Comparison of ENCODE assay signal across 8 cellular contexts in the genomic region with DNA sequence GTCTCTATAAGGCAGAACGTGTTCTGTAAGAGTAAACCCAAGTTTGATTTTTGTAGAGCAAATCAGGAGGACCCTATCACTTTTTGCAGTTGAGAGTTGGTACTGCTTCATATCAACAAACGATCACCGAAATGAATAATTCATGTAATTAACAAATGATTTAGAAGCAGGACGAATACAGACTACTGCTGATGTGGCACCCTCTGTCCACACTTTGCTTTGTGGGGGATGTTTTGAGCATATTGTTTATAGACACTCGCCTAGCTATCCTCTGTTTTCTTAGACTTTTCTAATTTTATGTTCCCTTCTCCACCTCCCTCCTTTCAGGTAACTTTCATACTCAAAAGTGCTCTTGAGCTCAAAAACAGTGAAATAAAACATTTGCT. TPM values are rescaled to one million over a fixed set of nuclear protein-coding genes. Genes with fewer than 3 reads are reported as not detected.
DNase-seq lines count a peak whose midpoint lies in the region; ATAC-seq and TF ChIP-seq lines count a peak whose summit lies in the region.

No MANE protein-coding gene starts in this region.

- H3K4me3 Mint-ChIP-seq in progenitor cell of endocrine pancreas (ENCODE audit: low read depth): peak overlapping the region; percentile 99

- peak overlapping the region; percentile 78 for H3K4me3 ChIP-seq in GM12875 (ENCODE audit: low read depth, low read length)
- H3K4me3 ChIP-seq in esophagus squamous epithelium: peak overlapping the region; percentile 97 to 98 (median 98)

- peak overlapping the region; percentile 96 for H3K27ac Mint-ChIP-seq in progenitor cell of endocrine pancreas

- peak overlapping the region; percentile 99 to 100 (median 100) for H3K27ac ChIP-seq in esophagus squamous epithelium

- WGBS in esophagus squamous epithelium, 2 donors: 2% methylated on average over 5 of the region's 5 CpGs

- H3K27me3 ChIP-seq in esophagus squamous epithelium: no peaks in the 10 kb centered on the region

- no peaks in the 10 kb centered on the region for H3K9me3 ChIP-seq in esophagus squamous epithelium

- H3K9me3 Mint-ChIP-seq in progenitor cell of endocrine pancreas (ENCODE audit: low read depth): no peaks in the 10 kb centered on the region

- TF ChIP-seq CTCF in GM12875 (IDR thresholded peaks at IDR 0.05; ENCODE audit: borderline replicate concordance, insufficient read depth, low read depth, low read length) (no peak), esophagus squamous epithelium (IDR thresholded peaks at IDR 0.05) (no peak), progenitor cell of endocrine pancreas (IDR thresholded peaks at IDR 0.05; ENCODE audit: unreplicated experiment) (no peak)

- no peaks in the 10 kb centered on the region for H3K27me3 Mint-ChIP-seq in progenitor cell of endocrine pancreas

- peaks cover 6 to 64% (median 38%) of the 10 kb centered on the region in 3 donors for H3K4me1 ChIP-seq in esophagus squamous epithelium

- DNase-seq in RPMI7951 (ENCODE audit: low read depth) (peak; percentile 7), esophagus squamous epithelium (lab: John Stamatoyannopoulos, UW) (no peak), progenitor cell of endocrine pancreas (ENCODE audit: low spot score, unreplicated experiment) (no peak), middle frontal gyrus (ENCODE audit: extremely low spot score, low spot score) (no peak), AG20443 (ENCODE audit: low spot score) (no peak)
- DNase-seq in activated CD8-positive, alpha-beta memory T cell treated with anti-CD3 and anti-CD28 coated beads, Interleukin-2, amount 50 U/mL, for 4 hours: no peak

- peaks cover 43% of the 10 kb centered on the region for H3K4me1 Mint-ChIP-seq in progenitor cell of endocrine pancreas (ENCODE audit: low read depth)

- no peak for ATAC-seq in HG03354 (IDR thresholded peaks at IDR 0.05; ENCODE audit: poor library complexity, severe bottlenecking, unreplicated experiment)

- TF ChIP-seq POLR2A in esophagus squamous epithelium (IDR thresholded peaks at IDR 0.05): no peak

- intact Hi-C loops in esophagus squamous epithelium (cut with DNase I): no loop called here

- H3K36me3 Mint-ChIP-seq in progenitor cell of endocrine pancreas (ENCODE audit: insufficient read depth): no peaks in the 10 kb centered on the region

- no peaks in the 10 kb centered on the region for H3K36me3 ChIP-seq in esophagus squamous epithelium

RNA-seq across cellular contexts. Expression of a gene that starts 1.6 kb away (rescaled TPM):
- total RNA-seq in RPMI7951 (2014; rRNA removed; shearing (Covaris generic)): 20.3 and 27.2 TPM in 2 replicates
- total RNA-seq in esophagus squamous epithelium (10 to 100 TPM; 23.4 to 33.9 (median 30.4) TPM), progenitor cell of endocrine pancreas (47.7 and 50.6 TPM in 2 replicates)
